Comparison of ENCODE assay signal across 16 cellular contexts in genomic region chr2:242034996-242035814, GRCh38.
DNase-seq lines count a peak whose midpoint lies in the region; ATAC-seq and TF ChIP-seq lines count a peak whose summit lies in the region.
"Had no signal": no experiment of that assay in that cellular context is flagged by ENCODE, and none has a peak within 500 bp of the region (broad histone marks: within the 10 kb centered on the region; RNA-seq: fewer than 3 reads in every experiment).

No MANE protein-coding gene starts in this region.

- DNase-seq in adrenal gland (peak; percentile 18 to 79 (median 57)), islet precursor cell (peak; percentile 49), osteocyte (ENCODE audit: extremely low spot score, unreplicated experiment) (peak; percentile 76), testis (peak; percentile 54), type B pancreatic cell (ENCODE audit: extremely low spot score, unreplicated experiment) (no peak), NCI-H524 (lab: John Stamatoyannopoulos, UW) (no peak)
- DNase-seq: ACHN; Calu3; CD4-positive, CD25-positive, alpha-beta regulatory T cell; HCEC 1CT; IMR-90; NCI-H1436 treated with DMSO at 0.1 percent for 48 hours; NCI-H226; NK-92 treated with Interleukin-12 subunit alpha and Interleukin-12 subunit beta, amount 100 ng/mL, for 24 hours; PC-3 had no signal

- H3K27ac ChIP-seq in adrenal gland (peak overlapping the region in 1 of 5 donors; percentile 30), testis (peak overlapping the region in 1 of 2 donors; percentile 24)

- peaks cover 39% of the 10 kb centered on the region for H3K27me3 Mint-ChIP-seq in osteocyte (ENCODE audit: unreplicated experiment)
- H3K27me3 Mint-ChIP-seq in type B pancreatic cell, result peaks cover 36% of the 10 kb centered on the region

- H3K4me1 ChIP-seq in adrenal gland (replicated peaks in 1 of 2) (peaks cover 0 to 8% of the 10 kb centered on the region in 2 donors), testis (peaks cover 7% of the 10 kb centered on the region)

- H3K36me3 ChIP-seq in adrenal gland (replicated peaks in 1 of 2) (no peaks in the 10 kb centered on the region), testis (ENCODE audit: low read depth, missing control alignments) (no peaks in the 10 kb centered on the region)

- H3K27ac Mint-ChIP-seq in osteocyte (ENCODE audit: unreplicated experiment) (no peak overlapping the region), type B pancreatic cell (no peak overlapping the region)

- TF ChIP-seq POLR2A in adrenal gland (IDR thresholded peaks at IDR 0.05) (no peak), testis (IDR thresholded peaks at IDR 0.05) (no peak)

- H3K36me3 Mint-ChIP-seq in osteocyte (ENCODE audit: unreplicated experiment) (no peaks in the 10 kb centered on the region), type B pancreatic cell (no peaks in the 10 kb centered on the region)
- H3K36me3 Mint-ChIP-seq: CD4-positive, CD25-positive, alpha-beta regulatory T cell had no signal

- 60 to 70% (median 66%) methylated on average over 34 to 37 of the region's 37 CpGs for WGBS in adrenal gland, 4 donors
- 61 to 74% methylated on average over 26 to 37 of the region's 37 CpGs for WGBS in testis, 2 donors

- H3K27me3 ChIP-seq in adrenal gland, result peaks cover 2% of the 10 kb centered on the region
- H3K27me3 ChIP-seq in testis, result no peaks in the 10 kb centered on the region

- no peak for TF ChIP-seq CTCF in adrenal gland (IDR thresholded peaks at IDR 0.05)
- TF ChIP-seq CTCF in osteocyte (IDR thresholded peaks at IDR 0.05), result no peak
- no peak for TF ChIP-seq CTCF in testis (IDR thresholded peaks at IDR 0.05)
- TF ChIP-seq CTCF in type B pancreatic cell (conservative IDR thresholded peaks at IDR 0.05), result no peak

- H3K4me1 Mint-ChIP-seq in osteocyte (ENCODE audit: unreplicated experiment) (no peaks in the 10 kb centered on the region), type B pancreatic cell (ENCODE audit: unreplicated experiment) (no peaks in the 10 kb centered on the region)

- ATAC-seq in GM19395 (IDR thresholded peaks at IDR 0.05; ENCODE audit: unreplicated experiment), result no peak
- ATAC-seq: PC-3 had no signal

- no peak overlapping the region for H3K4me3 Mint-ChIP-seq in osteocyte (ENCODE audit: unreplicated experiment)
- no peak overlapping the region for H3K4me3 Mint-ChIP-seq in type B pancreatic cell
- H3K4me3 Mint-ChIP-seq: CD4-positive, CD25-positive, alpha-beta regulatory T cell had no signal

- H3K9me3 Mint-ChIP-seq in osteocyte (ENCODE audit: unreplicated experiment) (no peaks in the 10 kb centered on the region), type B pancreatic cell (no peaks in the 10 kb centered on the region)

- H3K9me3 ChIP-seq in adrenal gland (replicated peaks in 1 of 3), result no peaks in the 10 kb centered on the region
- H3K9me3 ChIP-seq in testis, result no peaks in the 10 kb centered on the region

- H3K4me3 ChIP-seq in adrenal gland (no peak overlapping the region), testis (no peak overlapping the region)

- intact Hi-C loops in adrenal gland (cut with DNase I) (no loop called here), testis (cut with DNase I; ENCODE audit: low total_unique reads) (no loop called here)

Comparison
In these comparisons a context has a peak if more than half of its experiments do, and no peak if none do; other contexts are left out.
1. DNase-seq: peak in adrenal gland (7 of 7), islet precursor cell (single experiment), osteocyte (single experiment) and testis (single experiment); none in type B pancreatic cell (single experiment) and NCI-H524 (0 of 2).